ENCODE assay signal across 8 cellular contexts in genomic region chr16:67521095-67521804, GRCh38. TPM values are rescaled to one million over a fixed set of nuclear protein-coding genes. Genes with fewer than 3 reads are reported as not detected.
A peak's percentile ranks its signal among the peaks of the same experiment; 100 is the strongest.
DNase-seq lines count a peak whose midpoint lies in the region; ATAC-seq and TF ChIP-seq lines count a peak whose summit lies in the region.

No MANE protein-coding gene starts in this region.

- peak overlapping the region; percentile 69 for H3K4me3 ChIP-seq in OCI-LY7 (ENCODE audit: low read depth, low read length, poor library complexity, severe bottlenecking)
- peak overlapping the region; percentile 72 to 90 for H3K4me3 ChIP-seq in mucosa of rectum (ENCODE audit: low read length in 2 of 2)

- H3K4me2 ChIP-seq in OCI-LY7 (ENCODE audit: low read length), result peak overlapping the region; percentile 99

- H3K4me1 Mint-ChIP-seq in IgD-negative memory B cell, result peaks cover 49 to 54% (median 50%) of the 10 kb centered on the region in 3 donors

- intact Hi-C loops in OCI-LY7 (cut with micrococcal nuclease; ENCODE audit: unreplicated experiment), result loop anchor here (1.0 kb wide), 7 partner anchors 26 to 407 kb away; partner anchors contain the start of genes CARMIL2, CTCF and NUTF2

- no peaks in the 10 kb centered on the region for H3K9me2 ChIP-seq in OCI-LY7 (ENCODE audit: insufficient read depth, low read length)

- no peak for TF ChIP-seq POLR2A in erythroblast (IDR thresholded peaks at IDR 0.05; ENCODE audit: low read length)

- H3K4me1 ChIP-seq in OCI-LY7 (ENCODE audit: insufficient read depth, low read length, poor library complexity, severe bottlenecking) (peaks cover 48% of the 10 kb centered on the region), mucosa of rectum (ENCODE audit: control insufficient read depth in 2 of 2, insufficient read depth in 2 of 2, low read length in 2 of 2) (peaks cover 0 to 10% of the 10 kb centered on the region in 2 donors)

- no peaks in the 10 kb centered on the region for H4K20me1 ChIP-seq in OCI-LY7 (ENCODE audit: insufficient read depth, low read length)

- peaks cover 4% of the 10 kb centered on the region for H3K36me3 Mint-ChIP-seq in IgD-negative memory B cell

- peak overlapping the region; percentile 86; the same call in 1 of the 2 replicates for H2AFZ ChIP-seq in OCI-LY7 (ENCODE audit: low read length)

- no peaks in the 10 kb centered on the region for H3K36me3 ChIP-seq in OCI-LY7 (ENCODE audit: insufficient read depth, low read length)
- no peaks in the 10 kb centered on the region for H3K36me3 ChIP-seq in mucosa of rectum (ENCODE audit: control insufficient read depth in 2 of 2, insufficient read depth in 2 of 2, low read length in 2 of 2)

- peak; percentile 95 for TF ChIP-seq CTCF in OCI-LY7 (conservative IDR thresholded peaks at IDR 0.05; ENCODE audit: low read length)

- no peaks in the 10 kb centered on the region for H3K27me3 ChIP-seq in mucosa of rectum (ENCODE audit: control insufficient read depth in 2 of 2, insufficient read depth in 2 of 2, low read length in 2 of 2)

- peak; percentile 60 for ATAC-seq in GM21576 (IDR thresholded peaks at IDR 0.05; ENCODE audit: unreplicated experiment)

- H3K27ac ChIP-seq in OCI-LY7 (ENCODE audit: low read depth, low read length, poor library complexity, severe bottlenecking) (peak overlapping the region; percentile 89), mucosa of rectum (ENCODE audit: low read depth in 2 of 2, low read length in 2 of 2) (peak overlapping the region; percentile 91 to 98)

- peak overlapping the region; percentile 99 for H3K27ac Mint-ChIP-seq in IgD-negative memory B cell

- peak overlapping the region; percentile 87 to 98 (median 93) for H3K4me3 Mint-ChIP-seq in IgD-negative memory B cell

- H3K9ac ChIP-seq in mucosa of rectum (ENCODE audit: low read depth in 1 of 2, low read length in 2 of 2), result peak overlapping the region; percentile 67 to 91

- DNase-seq in DMS153 treated with DMSO at 0.1 percent for 48 hours (lab: John Stamatoyannopoulos, UW; ENCODE audit: unreplicated experiment) (peak; percentile 96), OCI-LY7 (ENCODE audit: low spot score) (peak; percentile 97), activated T-cell treated with anti-CD3 and anti-CD28 coated beads for 48 hours (ENCODE audit: low read depth) (peak; percentile 94), erythroblast (lab: John Stamatoyannopoulos, UW) (peak; percentile 95 to 98)
- DNase-seq in stimulated activated CD8-positive, alpha-beta memory T cell treated with anti-CD3 and anti-CD28 coated beads, Interleukin-4, amount 100 ng/mL, for 4 hours (ENCODE audit: low read depth in 2 of 2, low spot score in 1 of 2), result peak; percentile 91 to 98

- CTCF ChIA-PET in OCI-LY7 (lab: Charles Lee; ENCODE audit: unreplicated experiment), result interaction anchor here (0.6 to 2.3 kb wide), 17 partner anchors 8 to 414 kb away, joined by 3 to 14 read pairs (median 4); partner anchors contain the start of genes ACD, ATP6V0D1, C16orf86 and CARMIL2

- no TSS peak for BruUV-seq in OCI-LY7 (replicated peaks; lab: Mats Ljungman, UMichigan)

- no peaks in the 10 kb centered on the region for H3K9me3 ChIP-seq in OCI-LY7 (ENCODE audit: low read length)
- peaks cover 0 to 2% of the 10 kb centered on the region in 2 donors for H3K9me3 ChIP-seq in mucosa of rectum (ENCODE audit: control insufficient read depth in 2 of 2, low read length in 2 of 2)

- H3K27me3 Mint-ChIP-seq in IgD-negative memory B cell, result no peaks in the 10 kb centered on the region

- no peaks in the 10 kb centered on the region for H3K9me3 Mint-ChIP-seq in IgD-negative memory B cell

- H3K79me2 ChIP-seq in OCI-LY7 (ENCODE audit: insufficient read depth, low read depth, low read length), result no peaks in the 10 kb centered on the region

- POLR2A ChIA-PET in OCI-LY7 (lab: Charles Lee), result interaction anchor here (0.6 to 1.8 kb wide), 11 partner anchors 11 to 1018 kb away, joined by 3 to 6 read pairs (median 4); partner anchors contain the start of genes ACD, ATP6V0D1, CARMIL2 and FHOD1

RNA-seq across cellular contexts. Expression of gene RIPOR1, which starts 7.4 kb away (rescaled TPM):
- 43.8 TPM for polyA plus RNA-seq in IgD-negative memory B cell
- 8.9 and 9.7 TPM in 2 replicates for total RNA-seq in OCI-LY7 (2014; rRNA removed; shearing (Covaris generic))
- 26.4 and 40.2 TPM in 2 replicates for total RNA-seq in OCI-LY7 (2022)

RNA-seq across cellular contexts. Expression of gene AGRP, which starts 37.9 kb away (rescaled TPM):
- polyA plus RNA-seq in IgD-negative memory B cell, result not detected
- total RNA-seq in OCI-LY7 (2014; rRNA removed; shearing (Covaris generic)), result not detected in 2 replicates
- 0.52 TPM in 1 of 2 replicates, not detected in the other for total RNA-seq in OCI-LY7 (2022)

RNA-seq across cellular contexts. Expression of gene ATP6V0D1, which starts 40.3 kb away (rescaled TPM):
- 160 TPM for polyA plus RNA-seq in IgD-negative memory B cell
- 13.5 and 24.4 TPM in 2 replicates for total RNA-seq in OCI-LY7 (2014; rRNA removed; shearing (Covaris generic))
- total RNA-seq in OCI-LY7 (2022), result 34.0 and 38.0 TPM in 2 replicates

RNA-seq across cellular contexts. Expression of gene CTCF, which starts 41.1 kb away (rescaled TPM):
- 70.9 TPM for polyA plus RNA-seq in IgD-negative memory B cell
- 70.6 and 72.1 TPM in 2 replicates for total RNA-seq in OCI-LY7 (2014; rRNA removed; shearing (Covaris generic))
- 83.5 and 93.3 TPM in 2 replicates for total RNA-seq in OCI-LY7 (2022)

Comparison
In these comparisons a context has a peak if more than half of its experiments do, and no peak if none do; other contexts are left out.
1. Peak in every context shown above with its lines: DNase-seq, ATAC-seq, H3K4me3 ChIP-seq and H3K27ac ChIP-seq.